Comparison of ENCODE assay signal across 16 cellular contexts in genomic region chr12:77047341-77048202, GRCh38. TPM values are rescaled to one million over a fixed set of nuclear protein-coding genes. Genes with fewer than 3 reads are reported as not detected.
A peak's percentile ranks its signal among the peaks of the same experiment; 100 is the strongest.
DNase-seq lines count a peak whose midpoint lies in the region; ATAC-seq and TF ChIP-seq lines count a peak whose summit lies in the region.
"Had no signal": no experiment of that assay in that cellular context is flagged by ENCODE, and none has a peak within 500 bp of the region (broad histone marks: within the 10 kb centered on the region; RNA-seq: fewer than 3 reads in every experiment).

No MANE protein-coding gene starts in this region.

- RAD21 ChIA-PET in HCT116 (lab: Charles Lee; ENCODE audit: low non-redundant PET in 1 of 2, low total read pairs in 2 of 2, uncharacterized antibody in 2 of 2, unreplicated experiment in 2 of 2) = no interaction called here

- H3K36me3 Mint-ChIP-seq in activated naive CD4-positive, alpha-beta T cell treated with anti-CD3 and anti-CD28 coated beads, Interleukin-2, amount 10 ng/mL, durations not matched to agents 7 days and 5 days = peaks cover 38% of the 10 kb centered on the region

- H3K36me3 ChIP-seq in HCT116 (ENCODE audit: control insufficient read depth in 1 of 2, insufficient read depth in 2 of 2, low read length in 2 of 2) = peaks cover 25 to 50% of the 10 kb centered on the region in 2 experiments
- H3K36me3 ChIP-seq: ovary, transverse colon had no signal

- H3K79me2 ChIP-seq in HCT116 (ENCODE audit: insufficient read depth, low read length) = peaks cover 5% of the 10 kb centered on the region; the same call in 1 of the 2 replicates

- in situ Hi-C loops in astrocyte of the spinal cord (cut with HindIII; ENCODE audit: low sequenced_read_pairs) = no loop called here

- H3K27me3 Mint-ChIP-seq in activated naive CD4-positive, alpha-beta T cell treated with anti-CD3 and anti-CD28 coated beads, Interleukin-2, amount 10 ng/mL, durations not matched to agents 7 days and 5 days = no peaks in the 10 kb centered on the region
- H3K27me3 Mint-ChIP-seq: B cell had no signal

- DNase-seq in AG09319 (ENCODE audit: extremely low read depth, low read depth) = no peak
- DNase-seq in HCT116 (ENCODE audit: low read depth, low spot score) = no peak
- DNase-seq in astrocyte of the spinal cord (ENCODE audit: low read depth, low spot score) = no peak
- DNase-seq in inferior parietal cortex (ENCODE audit: extremely low spot score) = peak; percentile 61
- no peak for DNase-seq in COLO668 (lab: John Stamatoyannopoulos, UW; ENCODE audit: unreplicated experiment)
- DNase-seq in stimulated activated CD4-positive, alpha-beta T cell treated with anti-CD3 and anti-CD28 coated beads, Interleukin-4, amount 100 ng/mL, for 24 hours = no peak
- DNase-seq in NCI-H345 treated with DMSO at 0.1 percent for 48 hours (lab: John Stamatoyannopoulos, UW; ENCODE audit: unreplicated experiment) = no peak
- no peak for DNase-seq in activated naive CD4-positive, alpha-beta T cell treated with anti-CD3 and anti-CD28 coated beads, Interleukin-2, amount 10 ng/mL, durations not matched to agents 7 days and 5 days
- DNase-seq: activated naive CD4-positive, alpha-beta T cell treated with anti-CD3 and anti-CD28 coated beads, Interleukin-2, amount 50 U/mL, for 16 hours; NCI-H1417; NCI-H748 treated with DMSO at 0.1 percent for 48 hours; ovary; Right ventricle myocardium superior; transverse colon had no signal

- CTCF ChIA-PET in HCT116 (lab: Charles Lee) = no interaction called here
- CTCF ChIA-PET in activated naive CD4-positive, alpha-beta T cell treated with anti-CD3 and anti-CD28 coated beads, Interleukin-2, amount 10 ng/mL, durations not matched to agents 7 days and 5 days (lab: Charles Lee) = interaction anchor here (1.3 to 1.7 kb wide), 2 partner anchors 11 to 15 kb away, joined by 3 to 6 read pairs; no protein-coding TSS in a partner anchor

- intact Hi-C loops in HCT116 (cut with micrococcal nuclease) = no loop called here

- TF ChIP-seq CTCF in AG09319 (IDR thresholded peaks at IDR 0.05; ENCODE audit: low read depth, low read length) (peak; percentile 11), HCT116 (IDR thresholded peaks at IDR 0.05 in 2 of 3, conservative IDR thresholded peaks at IDR 0.05 in 1 of 3; ENCODE audit: borderline replicate concordance in 1 of 3, insufficient read depth in 1 of 3, low read depth in 2 of 3, low read length in 2 of 3) (no peak), astrocyte of the spinal cord (IDR thresholded peaks at IDR 0.05; ENCODE audit: low read depth, low read length) (peak; percentile 6)

- H3K4me3 Mint-ChIP-seq in activated naive CD4-positive, alpha-beta T cell treated with anti-CD3 and anti-CD28 coated beads, Interleukin-2, amount 10 ng/mL, durations not matched to agents 7 days and 5 days = no peak overlapping the region
- H3K4me3 Mint-ChIP-seq: B cell had no signal

- H3K4me1 ChIP-seq in HCT116 (ENCODE audit: control insufficient read depth in 1 of 2, insufficient read depth in 2 of 2, low read length in 2 of 2) = no peaks in the 10 kb centered on the region
- H3K4me1 ChIP-seq: transverse colon had no signal

- H3K9me3 Mint-ChIP-seq in activated naive CD4-positive, alpha-beta T cell treated with anti-CD3 and anti-CD28 coated beads, Interleukin-2, amount 10 ng/mL, durations not matched to agents 7 days and 5 days = no peaks in the 10 kb centered on the region

- no peak overlapping the region for H3K27ac Mint-ChIP-seq in activated naive CD4-positive, alpha-beta T cell treated with anti-CD3 and anti-CD28 coated beads, Interleukin-2, amount 10 ng/mL, durations not matched to agents 7 days and 5 days
- H3K27ac Mint-ChIP-seq: B cell had no signal

- no peak overlapping the region for H3K4me2 ChIP-seq in HCT116 (ENCODE audit: low read length)

- H3K9ac ChIP-seq in HCT116 (ENCODE audit: low read length) = no peak overlapping the region

- H3K27ac ChIP-seq in HCT116 (ENCODE audit: low read depth, low read length) = no peak overlapping the region
- H3K27ac ChIP-seq: ovary, transverse colon had no signal

- no TSS peak for BruUV-seq in HCT116 (replicated peaks; lab: Mats Ljungman, UMichigan)

- no peaks in the 10 kb centered on the region; the same call in 1 of the 2 replicates for H4K20me1 ChIP-seq in HCT116 (ENCODE audit: insufficient read depth)

- TF ChIP-seq POLR2A in HCT116 (IDR thresholded peaks at IDR 0.05; ENCODE audit: borderline replicate concordance, extremely low read depth, insufficient read depth, insufficient read length) = no peak

- H3K4me1 Mint-ChIP-seq in activated naive CD4-positive, alpha-beta T cell treated with anti-CD3 and anti-CD28 coated beads, Interleukin-2, amount 10 ng/mL, durations not matched to agents 7 days and 5 days = no peaks in the 10 kb centered on the region

- ATAC-seq in HCT116 = no peak
- ATAC-seq: esophagus mucosa had no signal

- no peaks in the 10 kb centered on the region for H3K27me3 ChIP-seq in HCT116 (ENCODE audit: insufficient read depth, low read length)
- H3K27me3 ChIP-seq: ovary, transverse colon had no signal

- H3K9me2 ChIP-seq in HCT116 (ENCODE audit: insufficient read depth) = no peaks in the 10 kb centered on the region

- TF ChIP-seq RAD21 in HCT116 (IDR thresholded peaks at IDR 0.05; ENCODE audit: low read depth) = 0 out of 2 replicates have a peak, but pooled peaks have one; percentile 9

- H2AFZ ChIP-seq in HCT116 (ENCODE audit: low read depth, low read length, poor library complexity, severe bottlenecking) = no peak overlapping the region

- no peaks in the 10 kb centered on the region for H3K9me3 ChIP-seq in HCT116 (ENCODE audit: control insufficient read depth in 1 of 2, insufficient read depth in 1 of 2, low read depth in 1 of 2, low read length in 2 of 2)
- H3K9me3 ChIP-seq: ovary, transverse colon had no signal

- no peak overlapping the region for H3K4me3 ChIP-seq in HCT116 (replicated peaks in 1 of 2; ENCODE audit: low read depth in 1 of 2, low read length in 2 of 2)
- H3K4me3 ChIP-seq in astrocyte of the spinal cord (ENCODE audit: low read depth, low read length) = no peak overlapping the region
- H3K4me3 ChIP-seq: ovary, transverse colon had no signal

- POLR2A ChIA-PET in HCT116 (lab: Charles Lee) = no interaction called here

TF ChIP-seq in HCT116, 20 proteins besides CTCF, POLR2A, EP300 and RAD21 (continues in another document):
- TF ChIP-seq SRF (IDR thresholded peaks at IDR 0.05; ENCODE audit: low read depth) (no peak), EGR1 (IDR thresholded peaks at IDR 0.05; ENCODE audit: low read depth) (no peak), POLR2AphosphoS5 (IDR thresholded peaks at IDR 0.05; ENCODE audit: low read depth, low read length) (no peak), MAX (IDR thresholded peaks at IDR 0.05) (no peak), ATF3 (IDR thresholded peaks at IDR 0.05) (no peak), EZH2phosphoT487 (IDR thresholded peaks at IDR 0.05; ENCODE audit: borderline replicate concordance) (no peak), SIN3A (IDR thresholded peaks at IDR 0.05; ENCODE audit: low read depth) (no peak), REST (IDR thresholded peaks at IDR 0.05; ENCODE audit: low read depth) (no peak), ZFX (IDR thresholded peaks at IDR 0.05) (no peak), ZBTB33 (IDR thresholded peaks at IDR 0.05; ENCODE audit: extremely low read depth, insufficient replicate concordance, low read length) (no peak)

RNA-seq across cellular contexts. Expression of gene E2F7, which starts 17.8 kb away (rescaled TPM):
- total RNA-seq in HCT116 (2021; ENCODE audit: unreplicated experiment) = 19.5 TPM
- 7.7 and 8.0 TPM in 2 replicates for polyA plus RNA-seq in HCT116 (2012)

Comparison
In these comparisons a context has a peak if more than half of its experiments do, and no peak if none do; other contexts are left out.
1. CTCF ChIP-seq: peak in AG09319 (single experiment) and astrocyte of the spinal cord (single experiment); none in HCT116 (0 of 3).